Comparison of ENCODE assay signal across 20 cellular contexts in genomic region chr14:65972346-65972745, GRCh38.
"Had no signal": no experiment of that assay in that cellular context is flagged by ENCODE, and none has a peak within 500 bp of the region (broad histone marks: within the 10 kb centered on the region; RNA-seq: fewer than 3 reads in every experiment).

No MANE protein-coding gene starts in this region.

- H3K4me3 ChIP-seq: breast epithelium, esophagus muscularis mucosa, left lung, tibial artery had no signal

- H3K27ac Mint-ChIP-seq: activated CD4-positive, alpha-beta memory T cell treated with anti-CD3 and anti-CD28 coated beads for 36 hours; activated CD8-positive, alpha-beta memory T cell treated with anti-CD3 and anti-CD28 coated beads, Interleukin-2, amount 10 ng/mL, durations not matched to agents 7 days and 5 days; activated naive CD8-positive, alpha-beta T cell treated with anti-CD3 and anti-CD28 coated beads for 36 hours; activated T-helper 17 cell treated with anti-CD3 and anti-CD28 coated beads, Interleukin-2, amount 50 U/mL, for 72 hours; progenitor cell of endocrine pancreas had no signal

- H3K27me3 ChIP-seq: breast epithelium, left lung had no signal

- H3K27ac ChIP-seq: breast epithelium, esophagus muscularis mucosa, left lung, tibial artery had no signal

- H3K27me3 Mint-ChIP-seq: activated naive CD8-positive, alpha-beta T cell treated with anti-CD3 and anti-CD28 coated beads for 36 hours had no signal

- H3K4me1 ChIP-seq: breast epithelium, esophagus muscularis mucosa, left lung, tibial artery had no signal

- H3K9me3 Mint-ChIP-seq: activated CD4-positive, alpha-beta memory T cell treated with anti-CD3 and anti-CD28 coated beads for 36 hours; activated naive CD8-positive, alpha-beta T cell treated with anti-CD3 and anti-CD28 coated beads for 36 hours; activated T-helper 17 cell treated with anti-CD3 and anti-CD28 coated beads, Interleukin-2, amount 50 U/mL, for 72 hours had no signal

- H3K9me3 ChIP-seq: breast epithelium, esophagus muscularis mucosa, left lung, tibial artery had no signal

- H3K4me3 Mint-ChIP-seq: activated CD4-positive, alpha-beta memory T cell treated with anti-CD3 and anti-CD28 coated beads for 36 hours; activated CD8-positive, alpha-beta memory T cell treated with anti-CD3 and anti-CD28 coated beads, Interleukin-2, amount 10 ng/mL, durations not matched to agents 7 days and 5 days; activated naive CD8-positive, alpha-beta T cell treated with anti-CD3 and anti-CD28 coated beads for 36 hours; activated T-helper 17 cell treated with anti-CD3 and anti-CD28 coated beads, Interleukin-2, amount 50 U/mL, for 72 hours; neural crest cell had no signal

- H3K4me1 Mint-ChIP-seq: activated CD8-positive, alpha-beta memory T cell treated with anti-CD3 and anti-CD28 coated beads, Interleukin-2, amount 10 ng/mL, durations not matched to agents 7 days and 5 days; activated naive CD8-positive, alpha-beta T cell treated with anti-CD3 and anti-CD28 coated beads for 36 hours; activated T-helper 17 cell treated with anti-CD3 and anti-CD28 coated beads, Interleukin-2, amount 50 U/mL, for 72 hours had no signal

- ATAC-seq: activated CD8-positive, alpha-beta memory T cell treated with anti-CD3 and anti-CD28 coated beads, Interleukin-2, amount 10 ng/mL, durations not matched to agents 7 days and 5 days; activated T-helper 17 cell treated with anti-CD3 and anti-CD28 coated beads, Interleukin-2, amount 50 U/mL, for 72 hours; left lung; stimulated activated naive CD8-positive, alpha-beta T cell treated with anti-CD3 and anti-CD28 coated beads, Interleukin-15, Interleukin-2, amounts not matched to agents 100 U/mL and 50 U/mL, for 24 hours had no signal

- H3K36me3 ChIP-seq: breast epithelium, esophagus muscularis mucosa, left lung, tibial artery had no signal

- H3K36me3 Mint-ChIP-seq: activated CD4-positive, alpha-beta memory T cell treated with anti-CD3 and anti-CD28 coated beads for 36 hours; activated CD8-positive, alpha-beta memory T cell treated with anti-CD3 and anti-CD28 coated beads, Interleukin-2, amount 10 ng/mL, durations not matched to agents 7 days and 5 days; activated naive CD8-positive, alpha-beta T cell treated with anti-CD3 and anti-CD28 coated beads for 36 hours had no signal

- DNase-seq: activated CD4-positive, alpha-beta memory T cell treated with anti-CD3 and anti-CD28 coated beads for 36 hours; activated CD4-positive, alpha-beta T cell treated with anti-CD3 and anti-CD28 coated beads for 4 hours; activated CD8-positive, alpha-beta memory T cell treated with anti-CD3 and anti-CD28 coated beads, Interleukin-2, amount 10 ng/mL, durations not matched to agents 7 days and 5 days; activated naive CD4-positive, alpha-beta T cell; activated naive CD8-positive, alpha-beta T cell treated with anti-CD3 and anti-CD28 coated beads for 36 hours; anterior cingulate cortex; cerebellar nuclear complex; dermis blood vessel endothelial cell; effector memory CD4-positive, alpha-beta T cell; left lung; stimulated activated naive CD8-positive, alpha-beta T cell treated with anti-CD3 and anti-CD28 coated beads, Interleukin-15, Interleukin-2, amounts not matched to agents 100 U/mL and 50 U/mL, for 24 hours; substantia nigra; SW 1271; T-helper 2 cell; tibial artery had no signal
